Comparison of ENCODE assay signal across 8 cellular contexts in genomic region chr18:77130229-77131099, GRCh38. TPM values are rescaled to one million over a fixed set of nuclear protein-coding genes. Genes with fewer than 3 reads are reported as not detected.
A peak's percentile ranks its signal among the peaks of the same experiment; 100 is the strongest.
DNase-seq lines count a peak whose midpoint lies in the region; ATAC-seq and TF ChIP-seq lines count a peak whose summit lies in the region.

No MANE protein-coding gene starts in this region.

- H3K27ac ChIP-seq in CD8-positive, alpha-beta T cell (ENCODE audit: low read depth, low read length): peak overlapping the region; percentile 69
- H3K27ac ChIP-seq in OCI-LY1 (ENCODE audit: low read depth, low read length, poor library complexity, severe bottlenecking): peak overlapping the region; percentile 91

- peak overlapping the region; percentile 76 for H3K4me3 ChIP-seq in CD8-positive, alpha-beta T cell (ENCODE audit: low read depth, low read length)
- peak overlapping the region; percentile 90 for H3K4me3 ChIP-seq in OCI-LY1 (ENCODE audit: low read depth, low read length, poor library complexity, severe bottlenecking)

- no peaks in the 10 kb centered on the region for H3K9me3 Mint-ChIP-seq in CD8-positive, alpha-beta T cell
- H3K9me3 Mint-ChIP-seq in chondrocyte (ENCODE audit: low read depth): no peaks in the 10 kb centered on the region
- no peaks in the 10 kb centered on the region for H3K9me3 Mint-ChIP-seq in nephron

- H3K27me3 ChIP-seq in CD8-positive, alpha-beta T cell (ENCODE audit: insufficient read depth, low read length): no peaks in the 10 kb centered on the region
- no peaks in the 10 kb centered on the region for H3K27me3 ChIP-seq in OCI-LY1 (ENCODE audit: insufficient read depth, low read length)

- no peaks in the 10 kb centered on the region for H3K9me3 ChIP-seq in CD8-positive, alpha-beta T cell (ENCODE audit: low read length)
- H3K9me3 ChIP-seq in OCI-LY1 (ENCODE audit: low read length): no peaks in the 10 kb centered on the region

- peak overlapping the region; percentile 95 for H3K4me3 Mint-ChIP-seq in CD8-positive, alpha-beta T cell
- H3K4me3 Mint-ChIP-seq in chondrocyte (ENCODE audit: unreplicated experiment) (peak overlapping the region; percentile 82), nephron (peak overlapping the region; percentile 85 to 91 (median 90))

- H3K27ac Mint-ChIP-seq in CD8-positive, alpha-beta T cell: peak overlapping the region; percentile 95
- H3K27ac Mint-ChIP-seq in chondrocyte (ENCODE audit: unreplicated experiment): peak overlapping the region; percentile 76
- peak overlapping the region in 1 of 3 experiments; percentile 85 for H3K27ac Mint-ChIP-seq in nephron

- no peak for TF ChIP-seq CTCF in CD8-positive, alpha-beta T cell (IDR thresholded peaks at IDR 0.05)
- no peak for TF ChIP-seq CTCF in OCI-LY1 (IDR thresholded peaks at IDR 0.05; ENCODE audit: low read length)
- TF ChIP-seq CTCF in chondrocyte (IDR thresholded peaks at IDR 0.05): no peak
- TF ChIP-seq CTCF in nephron (IDR thresholded peaks at IDR 0.05; ENCODE audit: unreplicated experiment in 3 of 3): no peak

- no peaks in the 10 kb centered on the region; the same call in 1 of the 2 replicates for H3F3A ChIP-seq in OCI-LY1 (ENCODE audit: insufficient read depth, low read length)

- CTCF ChIA-PET in CD8-positive, alpha-beta T cell (lab: Charles Lee): interaction anchor here (0.6 to 1.6 kb wide), 9 partner anchors 9 to 81 kb away, joined by 3 to 4 read pairs (median 3); no protein-coding TSS in a partner anchor

- H3K4me1 Mint-ChIP-seq in CD8-positive, alpha-beta T cell (ENCODE audit: low read depth): peaks cover 78% of the 10 kb centered on the region
- peaks cover 69% of the 10 kb centered on the region for H3K4me1 Mint-ChIP-seq in chondrocyte (ENCODE audit: low read depth)
- H3K4me1 Mint-ChIP-seq in nephron: peaks cover 49% of the 10 kb centered on the region

- no peaks in the 10 kb centered on the region for H4K20me1 ChIP-seq in OCI-LY1 (ENCODE audit: insufficient read depth, low read length)

- peak; percentile 4 for ATAC-seq in CD8-positive, alpha-beta T cell
- no peak for ATAC-seq in HG02610 (IDR thresholded peaks at IDR 0.05; ENCODE audit: unreplicated experiment)
- no peak for ATAC-seq in GM21515 (IDR thresholded peaks at IDR 0.05; ENCODE audit: unreplicated experiment)

- H3K27me3 Mint-ChIP-seq in CD8-positive, alpha-beta T cell (ENCODE audit: low read depth): no peaks in the 10 kb centered on the region
- H3K27me3 Mint-ChIP-seq in chondrocyte (ENCODE audit: low read depth) (no peaks in the 10 kb centered on the region), nephron (ENCODE audit: low read depth) (peaks cover 61% of the 10 kb centered on the region)

- H3K9ac ChIP-seq in OCI-LY1 (ENCODE audit: low read length): peak overlapping the region; percentile 94

- no peak overlapping the region for H2AFZ ChIP-seq in OCI-LY1 (ENCODE audit: low read length)

- POLR2A ChIA-PET in CD8-positive, alpha-beta T cell (lab: Charles Lee): interaction anchor here (0.6 to 5.4 kb wide), 14 partner anchors 8 to 310 kb away, joined by 3 to 63 read pairs (median 6); no protein-coding TSS in a partner anchor

- peak in 3 of 7 experiments; percentile 40 to 51 (median 48) for DNase-seq in CD8-positive, alpha-beta T cell
- DNase-seq in chondrocyte (ENCODE audit: low spot score) (no peak), hippocampal formation (lab: John Stamatoyannopoulos, UW) (no peak), NK-92 (lab: John Stamatoyannopoulos, UW; ENCODE audit: unreplicated experiment) (no peak)

- peak overlapping the region; percentile 89 for H3K4me2 ChIP-seq in OCI-LY1 (ENCODE audit: low read length)

- no peaks in the 10 kb centered on the region for H3K36me3 ChIP-seq in CD8-positive, alpha-beta T cell (ENCODE audit: insufficient read depth, low read length)
- H3K36me3 ChIP-seq in OCI-LY1 (ENCODE audit: insufficient read depth, low read length): peaks cover 9% of the 10 kb centered on the region

- H3K36me3 Mint-ChIP-seq in CD8-positive, alpha-beta T cell: peaks cover 33% of the 10 kb centered on the region
- H3K36me3 Mint-ChIP-seq in chondrocyte (ENCODE audit: low read depth) (no peaks in the 10 kb centered on the region), nephron (ENCODE audit: low read depth) (peaks cover 3% of the 10 kb centered on the region)

- intact Hi-C loops in CD8-positive, alpha-beta T cell (cut with DNase I, micrococcal nuclease): loop anchor here (1.0 to 10.0 kb wide), 6 partner anchors 7 to 306 kb away; partner anchors contain the start of gene ZNF236 (in 1 of the 2)

- H3K4me1 ChIP-seq in CD8-positive, alpha-beta T cell (ENCODE audit: insufficient read depth, low read length): peaks cover 73% of the 10 kb centered on the region
- peaks cover 78% of the 10 kb centered on the region for H3K4me1 ChIP-seq in OCI-LY1 (ENCODE audit: insufficient read depth, low read length, severe bottlenecking)

- H3K79me2 ChIP-seq in OCI-LY1 (ENCODE audit: insufficient read depth, low read length): peaks cover 61% of the 10 kb centered on the region

- H3K9me2 ChIP-seq in OCI-LY1 (ENCODE audit: low read depth, low read length): no peaks in the 10 kb centered on the region

RNA-seq across cellular contexts. Expression of gene MBP, which starts 2.1 kb away (rescaled TPM):
- 10 to 100 TPM; 67.9 to 70.7 TPM for total RNA-seq in CD8-positive, alpha-beta T cell
- 8.3 to 15.9 TPM (median 14.0 TPM) in 3 replicates for total RNA-seq in chondrocyte
